In the genomic region with DNA sequence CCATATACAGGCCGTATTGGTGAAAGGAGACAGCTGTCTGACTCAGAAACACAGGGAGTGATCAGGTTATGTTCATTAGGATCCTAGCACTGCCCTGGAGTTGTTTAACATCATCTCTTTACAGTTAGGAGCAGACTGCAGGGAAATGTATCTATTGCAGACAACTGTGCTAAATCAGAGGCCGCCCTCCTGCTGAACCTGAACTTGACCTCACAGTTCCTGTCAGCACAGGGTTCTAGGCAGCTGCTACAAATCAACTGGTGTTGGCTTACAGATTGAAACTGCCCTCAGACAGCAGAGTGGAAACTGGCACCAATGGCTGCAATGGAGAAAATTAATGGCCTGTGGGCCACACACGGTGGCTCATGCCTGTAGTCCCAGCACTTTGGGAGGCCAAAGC, we compare ENCODE assay signal across 20 cellular contexts.
"Had no signal": no experiment of that assay in that cellular context is flagged by ENCODE, and none has a peak within 500 bp of the region (broad histone marks: within the 10 kb centered on the region; RNA-seq: fewer than 3 reads in every experiment).

No MANE protein-coding gene starts in this region.

- H3K27ac ChIP-seq: colonic mucosa, gastrocnemius medialis, neural progenitor cell, parathyroid adenoma, stomach, thyroid gland, vagina had no signal

- H3K27me3 ChIP-seq: colonic mucosa, gastrocnemius medialis, neural progenitor cell, stomach, thyroid gland, vagina had no signal

- DNase-seq: colonic mucosa; effector CD8-positive, alpha-beta T cell; erythroblast; foreskin fibroblast; gastrocnemius medialis; mesenchymal stem cell; mucosa of descending colon; naive thymus-derived CD4-positive, alpha-beta T cell; stimulated activated CD4-positive, alpha-beta T cell treated with anti-CD3 and anti-CD28 coated beads, Interleukin-12 subunit alpha, Interleukin-12 subunit beta, amount 100 ng/mL, for 4 hours; stimulated activated CD4-positive, alpha-beta T cell treated with anti-CD3 and anti-CD28 coated beads, Interleukin-1b, Interleukin-23, amount 100 ng/mL, for 48 hours; stimulated activated CD4-positive, alpha-beta T cell treated with anti-CD3 and anti-CD28 coated beads, Interleukin-4, amount 100 ng/mL, for 1 hour; stimulated activated CD8-positive, alpha-beta memory T cell treated with anti-CD3 and anti-CD28 coated beads, Interleukin-4, amount 100 ng/mL, for 48 hours; stimulated activated naive CD4-positive, alpha-beta T cell; stomach; thyroid gland; trophoblast cell had no signal

- H3K9me3 ChIP-seq: colonic mucosa, gastrocnemius medialis, mucosa of descending colon, stomach, thyroid gland, vagina had no signal

- H3K4me3 ChIP-seq: colonic mucosa, gastrocnemius medialis, mucosa of descending colon, neural progenitor cell, smooth muscle cell, stomach, thyroid gland, vagina had no signal

- H3K36me3 ChIP-seq: colonic mucosa, gastrocnemius medialis, neural progenitor cell, stomach, thyroid gland, vagina had no signal
